Comparison of ENCODE assay signal across 8 cellular contexts in the genomic region with DNA sequence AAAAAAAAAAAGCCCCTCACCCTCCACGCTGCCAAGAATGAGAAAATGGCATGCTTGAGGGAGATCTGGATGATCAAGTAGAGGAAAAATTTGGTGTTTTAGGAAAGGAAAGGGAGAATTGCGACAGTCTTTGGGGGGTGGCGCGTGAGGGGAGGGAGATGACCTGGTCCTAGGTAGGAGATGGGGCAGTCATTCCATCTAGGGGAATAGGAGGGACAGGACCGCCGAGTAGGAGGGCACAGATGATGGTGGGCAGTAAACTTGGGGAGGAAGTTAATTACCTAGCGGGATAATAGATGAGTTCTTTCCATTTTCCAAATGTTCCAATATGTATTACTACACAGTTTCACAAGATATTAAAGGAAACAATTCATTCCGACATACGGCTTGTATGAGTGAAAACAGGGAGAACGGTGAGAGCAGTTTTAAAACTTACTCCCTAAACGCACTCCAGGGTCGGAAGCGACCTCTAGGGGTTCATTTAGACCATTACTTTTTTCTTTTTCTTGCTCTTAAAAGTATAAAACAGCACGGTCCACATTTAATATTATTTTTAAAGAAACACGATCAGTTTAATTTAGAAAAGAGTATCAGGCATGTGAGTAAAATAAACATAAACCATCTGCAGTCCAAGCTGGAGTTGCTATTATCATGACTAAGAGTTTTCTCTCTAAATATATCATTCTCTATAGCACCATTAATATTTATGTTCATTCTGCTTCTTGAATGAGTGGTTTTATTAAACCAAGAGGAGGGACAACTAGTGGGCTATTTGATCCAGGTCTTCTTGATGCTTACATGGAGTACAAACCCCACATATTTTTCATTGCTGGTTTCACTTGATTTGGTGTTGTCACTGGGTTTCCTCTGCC. TPM values are rescaled to one million over a fixed set of nuclear protein-coding genes. Genes with fewer than 3 reads are reported as not detected.
DNase-seq lines count a peak whose midpoint lies in the region; ATAC-seq lines count a peak whose summit lies in the region.

No MANE protein-coding gene starts in this region.

- H3K36me3 Mint-ChIP-seq in naive B cell = no peaks in the 10 kb centered on the region

- peak overlapping the region in 2 of 6 donors; percentile 32 to 33 for H3K27ac Mint-ChIP-seq in naive B cell

- H3K4me1 Mint-ChIP-seq in naive B cell = peaks cover 17 to 26% (median 19%) of the 10 kb centered on the region in 3 donors

- DNase-seq in SIG-M5 treated with dmso at 0.1 percent for 504 hours (lab: John Stamatoyannopoulos, UW; ENCODE audit: unreplicated experiment) (peak; percentile 60), SIG-M5 (lab: John Stamatoyannopoulos, UW) (no peak), KG1 (lab: John Stamatoyannopoulos, UW) (peak; percentile 39), SKM-1 treated with dmso at 0.1 percent for 144 hours (lab: John Stamatoyannopoulos, UW; ENCODE audit: unreplicated experiment) (peak; percentile 18), naive B cell (peak; percentile 50), sciatic nerve (ENCODE audit: low spot score) (no peak)
- peak; percentile 11 for DNase-seq in effector CD8-positive, alpha-beta T cell (lab: John Stamatoyannopoulos, UW)

- H3K4me3 Mint-ChIP-seq in naive B cell = peak overlapping the region; percentile 25 to 82 (median 57)

- intact Hi-C loops in sciatic nerve (cut with DNase I) = no loop called here

- H3K27me3 Mint-ChIP-seq in naive B cell = peaks cover 5 to 23% (median 15%) of the 10 kb centered on the region in 3 donors

- H3K9me3 Mint-ChIP-seq in naive B cell = no peaks in the 10 kb centered on the region

- ATAC-seq in naive B cell (ENCODE audit: low read depth in 2 of 2) = no peak
- no peak for ATAC-seq in sciatic nerve
- ATAC-seq in GM21529 (IDR thresholded peaks at IDR 0.05; ENCODE audit: unreplicated experiment) = no peak

RNA-seq across cellular contexts. Expression of a gene that starts 3.0 kb away (rescaled TPM):
- polyA plus RNA-seq in naive B cell (ENCODE audit: low read depth in 6 of 6) = 1 to 10 TPM; 1.6 to 3.6 (median 2.3) TPM
- total RNA-seq in sciatic nerve = 40.7 TPM

RNA-seq across cellular contexts. Expression of a gene that starts 11.5 kb away (rescaled TPM):
- 1 to 10 TPM in 1 of 6 donors, under 1 TPM in 5; 0.25 to 1.9 (median 0.94) TPM for polyA plus RNA-seq in naive B cell (ENCODE audit: low read depth in 6 of 6)
- 3.3 TPM for total RNA-seq in sciatic nerve

RNA-seq across cellular contexts. Expression of a gene that starts 41.1 kb away (rescaled TPM):
- polyA plus RNA-seq in naive B cell (ENCODE audit: low read depth in 6 of 6) = not detected
- not detected for total RNA-seq in sciatic nerve

Comparison
In these comparisons a context has a peak if more than half of its experiments do, and no peak if none do; other contexts are left out.
1. DNase-seq: peak in SIG-M5 treated with dmso at 0.1 percent for 504 hours (single experiment), KG1 (single experiment), SKM-1 treated with dmso at 0.1 percent for 144 hours (single experiment), effector CD8-positive, alpha-beta T cell (single experiment) and naive B cell (single experiment); none in SIG-M5 (single experiment) and sciatic nerve (single experiment).